9 cellular contexts compared by ENCODE assay signal in the genomic region with DNA sequence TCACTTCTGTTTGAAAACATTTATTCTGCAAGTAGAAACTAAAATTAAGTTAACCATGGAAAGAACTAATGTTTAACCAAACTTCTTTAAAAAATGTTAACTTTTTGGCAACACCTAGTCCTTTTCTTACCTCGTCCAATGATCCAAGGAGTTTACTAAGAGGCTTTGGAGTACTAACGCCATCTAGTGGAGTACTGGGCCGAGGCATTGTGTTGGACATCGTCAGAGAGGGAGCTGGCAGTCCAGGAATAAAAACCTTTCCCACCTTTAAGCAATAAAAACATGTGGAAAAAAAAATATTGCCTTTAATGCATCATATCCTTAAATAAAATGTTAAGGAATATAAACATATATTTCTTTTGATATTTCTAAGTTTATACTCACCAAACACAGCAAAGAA. TPM values are rescaled to one million over a fixed set of nuclear protein-coding genes. Genes with fewer than 3 reads are reported as not detected.
DNase-seq lines count a peak whose midpoint lies in the region; ATAC-seq, FAIRE-seq and TF ChIP-seq lines count a peak whose summit lies in the region.
"Not testable (repeated sequence)": the region's sequence is repeated elsewhere in the genome, so short reads cannot be mapped to it uniquely, and the experiment has no call there.
"Had no signal": no experiment of that assay in that cellular context is flagged by ENCODE, and none has a peak within 500 bp of the region (broad histone marks: within the 10 kb centered on the region; RNA-seq: fewer than 3 reads in every experiment).

No MANE protein-coding gene starts in this region.

- H3K4me1 ChIP-seq in PC-9 (replicated peaks; ENCODE audit: insufficient read depth); neural progenitor cell; thyroid gland: not testable (repeated sequence)

- not testable (repeated sequence) for H3K27me3 Mint-ChIP-seq in neural progenitor cell (ENCODE audit: insufficient read depth, low read depth)

- H3K27ac Mint-ChIP-seq in neural progenitor cell, result not testable (repeated sequence)

- not testable (repeated sequence) for H2AFZ ChIP-seq in PC-9; neural progenitor cell (replicated peaks)

- H3K4me3 ChIP-seq in PC-9; neural progenitor cell; thyroid gland (replicated peaks in 1 of 3): not testable (repeated sequence)

- H3F3A ChIP-seq in PC-9 (ENCODE audit: insufficient read depth, low read depth); neural progenitor cell (ENCODE audit: low read depth): not testable (repeated sequence)

- not testable (repeated sequence) for H3K36me3 ChIP-seq in PC-9 (ENCODE audit: low read depth); neural progenitor cell; thyroid gland

- 7 to 22% methylated on average over 4 of the region's 4 CpGs for WGBS in thyroid gland, 2 donors

- peaks cover 13% of the 10 kb centered on the region for H3K36me3 Mint-ChIP-seq in neural progenitor cell

- TF ChIP-seq CTCF in D721Med (IDR thresholded peaks at IDR 0.05; ENCODE audit: insufficient read depth, missing control alignments), result peak; percentile 34
- peak; percentile 48; the same call in 1 of the 2 replicates for TF ChIP-seq CTCF in PC-9 (conservative IDR thresholded peaks at IDR 0.05)
- peak; percentile 52 for TF ChIP-seq CTCF in neural progenitor cell (IDR thresholded peaks at IDR 0.05)
- TF ChIP-seq CTCF in thyroid gland (IDR thresholded peaks at IDR 0.05), result peak in 2 of 6 experiments; percentile 18 to 47

- not testable (repeated sequence) for TF ChIP-seq EP300 in Ishikawa (IDR thresholded peaks at IDR 0.05; ENCODE audit: borderline replicate concordance)

- H3K9me3 ChIP-seq in PC-9 (ENCODE audit: insufficient read depth, low read depth); neural progenitor cell (ENCODE audit: low read depth); thyroid gland: not testable (repeated sequence)

- not testable (repeated sequence) for H4K20me1 ChIP-seq in PC-9 (ENCODE audit: insufficient read depth); neural progenitor cell (ENCODE audit: low read depth)

- not testable (repeated sequence) for BruUV-seq in PC-9 (replicated peaks; lab: Mats Ljungman, UMichigan)

- H3K9ac ChIP-seq in neural progenitor cell, result not testable (repeated sequence)

- not testable (repeated sequence) for TF ChIP-seq POLR2A in thyroid gland (IDR thresholded peaks at IDR 0.05)

- CTCF ChIA-PET in PC-9 (lab: Charles Lee), result not testable (repeated sequence)

- FAIRE-seq in D721Med (lab: Jason Lieb, UNC), result not testable (repeated sequence)
- peak; percentile 18 for FAIRE-seq in colon (lab: Jason Lieb, UNC)

- ATAC-seq in left cardiac atrium, result peak; percentile 59 to 67

- not testable (repeated sequence) for H3K27ac ChIP-seq in PC-9, neural progenitor cell, thyroid gland

- not testable (repeated sequence) for H3K27me3 ChIP-seq in PC-9 (ENCODE audit: insufficient read depth, low read depth); neural progenitor cell; thyroid gland

- not testable (repeated sequence) for H3K9me3 Mint-ChIP-seq in neural progenitor cell

- not testable (repeated sequence) for H3K4me3 Mint-ChIP-seq in neural progenitor cell

- TF ChIP-seq RAD21 in Ishikawa (IDR thresholded peaks at IDR 0.05; ENCODE audit: low read depth), result peak; percentile 16; the same call in 1 of the 2 replicates

- POLR2A ChIA-PET in PC-9 (lab: Charles Lee; ENCODE audit: unreplicated experiment), result not testable (repeated sequence)

- H3K79me2 ChIP-seq in PC-9 (ENCODE audit: low read depth); neural progenitor cell (ENCODE audit: low read depth): not testable (repeated sequence)

- DNase-seq in D721Med (ENCODE audit: insufficient read length, low spot score), result not testable (repeated sequence)
- peak in 1 of 2 experiments; percentile 15 for DNase-seq in PC-9
- DNase-seq in activated CD4-positive, alpha-beta T cell treated with anti-CD3 and anti-CD28 coated beads, Interleukin-2, amount 50 U/mL, for 48 hours, result peak; percentile 39 to 55
- peak; percentile 26 for DNase-seq in left cardiac atrium
- DNase-seq in neural progenitor cell (ENCODE audit: low spot score), result peak; percentile 61
- peak; percentile 37 to 53 for DNase-seq in thyroid gland

- intact Hi-C loops in PC-9 (cut with micrococcal nuclease; ENCODE audit: unreplicated experiment); left cardiac atrium (cut with DNase I); thyroid gland (cut with DNase I): not testable (repeated sequence)

- not testable (repeated sequence) for H3K9me2 ChIP-seq in PC-9 (ENCODE audit: insufficient read depth)

- not testable (repeated sequence) for H3K4me2 ChIP-seq in PC-9, neural progenitor cell

- not testable (repeated sequence) for H3K4me1 Mint-ChIP-seq in neural progenitor cell

RNA-seq across cellular contexts. Expression of a gene that starts 33.3 kb away (rescaled TPM):
- total RNA-seq in PC-9 (2021) (59.6 and 65.1 TPM in 2 replicates), left cardiac atrium (10 to 100 TPM; 15.7 to 19.3 TPM), neural progenitor cell (ENCODE audit: low replicate concordance) (50.9 and 81.7 TPM in 2 replicates), thyroid gland (10 to 100 TPM; 40.6 to 62.6 (median 55.1) TPM)

RNA-seq across cellular contexts. Expression of a gene that starts 47.8 kb away (rescaled TPM):
- total RNA-seq in PC-9 (2021), result 1.6 and 3.4 TPM in 2 replicates
- 10 to 100 TPM; 11.8 to 12.6 TPM for total RNA-seq in left cardiac atrium
- 4.6 and 6.1 TPM in 2 replicates for total RNA-seq in neural progenitor cell (ENCODE audit: low replicate concordance)
- 10 to 100 TPM; 23.5 to 36.7 (median 32.9) TPM for total RNA-seq in thyroid gland
- total RNA-seq: SJSA1 had no signal
